Comparison of ENCODE assay signal across 8 cellular contexts in the genomic region with DNA sequence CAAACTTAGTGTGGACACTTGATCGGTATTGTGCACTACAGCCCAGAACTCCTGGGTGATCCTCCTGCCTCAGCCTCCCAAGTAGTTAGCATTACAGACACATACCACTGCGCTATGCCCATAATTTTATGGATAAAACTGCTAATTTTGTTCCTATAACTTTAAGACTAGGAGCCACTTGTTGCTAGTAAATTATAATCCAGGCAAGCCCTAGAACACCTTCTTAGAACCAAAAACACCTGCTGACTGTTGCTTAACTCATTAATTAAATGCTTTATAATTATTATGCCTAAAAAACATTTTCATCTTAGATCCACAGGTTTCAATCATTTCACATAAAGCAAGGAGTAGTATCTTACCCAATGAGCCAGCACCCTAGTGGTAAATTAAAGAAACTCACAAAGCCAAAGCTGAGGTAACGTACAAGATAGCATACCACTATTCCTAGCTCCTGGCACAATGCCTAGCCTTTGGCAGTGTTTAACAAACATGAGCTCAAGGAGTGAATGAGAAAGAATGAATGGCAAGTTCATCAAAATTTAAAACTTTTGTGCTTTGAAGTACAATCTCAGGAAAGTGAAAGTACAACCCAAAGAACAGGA. TPM values are rescaled to one million over a fixed set of nuclear protein-coding genes. Genes with fewer than 3 reads are reported as not detected.
DNase-seq lines count a peak whose midpoint lies in the region; ATAC-seq and TF ChIP-seq lines count a peak whose summit lies in the region.

No MANE protein-coding gene starts in this region.

- intact Hi-C loops in mucosa of descending colon (cut with DNase I, micrococcal nuclease), result no loop called here

- no peaks in the 10 kb centered on the region for H3K4me1 ChIP-seq in GM23338 (ENCODE audit: insufficient read depth)
- H3K4me1 ChIP-seq in mucosa of descending colon (ENCODE audit: low read depth), result peaks cover 6% of the 10 kb centered on the region

- TF ChIP-seq CTCF in GM23338 (conservative IDR thresholded peaks at IDR 0.05; ENCODE audit: low read depth in 2 of 2) (peak in 1 of 2 experiments; percentile 24; a peak in 1 of 4 replicates), NB4 (IDR thresholded peaks at IDR 0.05; ENCODE audit: low read depth, low read length) (no peak), brain (conservative IDR thresholded peaks at IDR 0.05) (peak in 1 of 2 experiments; percentile 24), mucosa of descending colon (IDR thresholded peaks at IDR 0.05) (no peak), GM13977 (IDR thresholded peaks at IDR 0.05; ENCODE audit: extremely low read depth, insufficient read depth, missing control alignments) (no peak)

- DNase-seq in GM23338 (ENCODE audit: low spot score) (peak; percentile 37), NB4 (ENCODE audit: low read depth) (peak; percentile 36), mucosa of descending colon (peak in 1 of 3 donors; percentile 23), GM13977 (ENCODE audit: low spot score) (no peak)
- no peak for DNase-seq in activated naive CD4-positive, alpha-beta T cell treated with Interleukin-2 at 50 U/mL for 16 hours

- H3K4me2 ChIP-seq in GM23338, result no peak overlapping the region

- no peak overlapping the region for H3K4me3 ChIP-seq in GM23338
- no peak overlapping the region for H3K4me3 ChIP-seq in NB4 (ENCODE audit: low read depth, low read length)
- H3K4me3 ChIP-seq in mucosa of descending colon, result no peak overlapping the region

- H3K27ac ChIP-seq in GM23338 (ENCODE audit: low read depth), result no peak overlapping the region

- H3K36me3 Mint-ChIP-seq in GM23338 (ENCODE audit: low read depth) (peaks cover 49% of the 10 kb centered on the region), brain (peaks cover 44% of the 10 kb centered on the region)

- no peaks in the 10 kb centered on the region for H3F3A ChIP-seq in GM23338 (replicated peaks; ENCODE audit: low read depth)

- H3K27ac Mint-ChIP-seq in GM23338, result no peak overlapping the region; the same call in 1 of the 2 replicates
- peak overlapping the region in 2 of 5 experiments; percentile 62 to 65 for H3K27ac Mint-ChIP-seq in brain

- H3K36me3 ChIP-seq in GM23338 (ENCODE audit: insufficient read depth), result peaks cover 8% of the 10 kb centered on the region; the same call in 1 of the 2 replicates
- no peaks in the 10 kb centered on the region for H3K36me3 ChIP-seq in mucosa of descending colon (ENCODE audit: low read depth)

- peak; percentile 67 for ATAC-seq in GM23338
- peak; percentile 41 for ATAC-seq in mucosa of descending colon
- ATAC-seq in HG03469 (IDR thresholded peaks at IDR 0.05; ENCODE audit: unreplicated experiment), result no peak
- ATAC-seq in HG03457 (IDR thresholded peaks at IDR 0.05; ENCODE audit: unreplicated experiment), result no peak

- H3K9me2 ChIP-seq in GM23338 (ENCODE audit: insufficient read depth), result no peaks in the 10 kb centered on the region

- H3K27me3 Mint-ChIP-seq in GM23338 (ENCODE audit: insufficient read depth, low read depth, poor library complexity) (no peaks in the 10 kb centered on the region), brain (no peaks in the 10 kb centered on the region)

- in situ Hi-C loops in GM13977 (cut with MboI; ENCODE audit: low pct_unique_long_range_greater_than_20kb, low sequenced_read_pairs, unreplicated experiment), result loop anchor here (25.0 kb wide), 1 partner anchor 527 kb away; no protein-coding TSS in a partner anchor

- no peaks in the 10 kb centered on the region; the same call in 1 of the 2 replicates for H4K20me1 ChIP-seq in GM23338 (replicated peaks; ENCODE audit: insufficient read depth)

- no peak overlapping the region for H2AFZ ChIP-seq in GM23338

- H3K4me3 Mint-ChIP-seq in GM23338, result no peak overlapping the region
- peak overlapping the region in 3 of 5 experiments; percentile 28 to 84 (median 53) for H3K4me3 Mint-ChIP-seq in brain

- H3K4me1 Mint-ChIP-seq in GM23338 (peaks cover 8% of the 10 kb centered on the region), brain (peaks cover 32% of the 10 kb centered on the region)

- H3K9me3 ChIP-seq in mucosa of descending colon, result no peaks in the 10 kb centered on the region

- no peaks in the 10 kb centered on the region for H3K27me3 ChIP-seq in GM23338 (ENCODE audit: insufficient read depth)

- H3K79me2 ChIP-seq in GM23338 (replicated peaks; ENCODE audit: insufficient read depth), result peaks cover 67% of the 10 kb centered on the region

- H3K9me3 Mint-ChIP-seq in GM23338, result no peaks in the 10 kb centered on the region
- no peaks in the 10 kb centered on the region for H3K9me3 Mint-ChIP-seq in brain

- no peak for TF ChIP-seq POLR2A in NB4 (IDR thresholded peaks at IDR 0.05; ENCODE audit: extremely low read depth, insufficient read length)

TF ChIP-seq in GM23338, 12 proteins besides CTCF, POLR2A, EP300 and RAD21 (continues in another document):
- TF ChIP-seq CREB1 (CRISPR knock-in tag; IDR thresholded peaks at IDR 0.05; ENCODE audit: low read depth) (no peak), ZNF114 (CRISPR knock-in tag; IDR thresholded peaks at IDR 0.05) (no peak), ZNF331 (CRISPR knock-in tag; IDR thresholded peaks at IDR 0.05; ENCODE audit: low read depth) (no peak), EZH2 (IDR thresholded peaks at IDR 0.05; ENCODE audit: low read depth, unreplicated experiment) (no peak), JUNB (IDR thresholded peaks at IDR 0.05; ENCODE audit: unreplicated experiment) (no peak), NANOG (IDR thresholded peaks at IDR 0.05; ENCODE audit: borderline replicate concordance) (no peak), STAT1 (IDR thresholded peaks at IDR 0.05; ENCODE audit: unreplicated experiment) (no peak), EZH2phosphoT487 (IDR thresholded peaks at IDR 0.05; ENCODE audit: unreplicated experiment) (no peak)
- TF ChIP-seq, protein P1, sequence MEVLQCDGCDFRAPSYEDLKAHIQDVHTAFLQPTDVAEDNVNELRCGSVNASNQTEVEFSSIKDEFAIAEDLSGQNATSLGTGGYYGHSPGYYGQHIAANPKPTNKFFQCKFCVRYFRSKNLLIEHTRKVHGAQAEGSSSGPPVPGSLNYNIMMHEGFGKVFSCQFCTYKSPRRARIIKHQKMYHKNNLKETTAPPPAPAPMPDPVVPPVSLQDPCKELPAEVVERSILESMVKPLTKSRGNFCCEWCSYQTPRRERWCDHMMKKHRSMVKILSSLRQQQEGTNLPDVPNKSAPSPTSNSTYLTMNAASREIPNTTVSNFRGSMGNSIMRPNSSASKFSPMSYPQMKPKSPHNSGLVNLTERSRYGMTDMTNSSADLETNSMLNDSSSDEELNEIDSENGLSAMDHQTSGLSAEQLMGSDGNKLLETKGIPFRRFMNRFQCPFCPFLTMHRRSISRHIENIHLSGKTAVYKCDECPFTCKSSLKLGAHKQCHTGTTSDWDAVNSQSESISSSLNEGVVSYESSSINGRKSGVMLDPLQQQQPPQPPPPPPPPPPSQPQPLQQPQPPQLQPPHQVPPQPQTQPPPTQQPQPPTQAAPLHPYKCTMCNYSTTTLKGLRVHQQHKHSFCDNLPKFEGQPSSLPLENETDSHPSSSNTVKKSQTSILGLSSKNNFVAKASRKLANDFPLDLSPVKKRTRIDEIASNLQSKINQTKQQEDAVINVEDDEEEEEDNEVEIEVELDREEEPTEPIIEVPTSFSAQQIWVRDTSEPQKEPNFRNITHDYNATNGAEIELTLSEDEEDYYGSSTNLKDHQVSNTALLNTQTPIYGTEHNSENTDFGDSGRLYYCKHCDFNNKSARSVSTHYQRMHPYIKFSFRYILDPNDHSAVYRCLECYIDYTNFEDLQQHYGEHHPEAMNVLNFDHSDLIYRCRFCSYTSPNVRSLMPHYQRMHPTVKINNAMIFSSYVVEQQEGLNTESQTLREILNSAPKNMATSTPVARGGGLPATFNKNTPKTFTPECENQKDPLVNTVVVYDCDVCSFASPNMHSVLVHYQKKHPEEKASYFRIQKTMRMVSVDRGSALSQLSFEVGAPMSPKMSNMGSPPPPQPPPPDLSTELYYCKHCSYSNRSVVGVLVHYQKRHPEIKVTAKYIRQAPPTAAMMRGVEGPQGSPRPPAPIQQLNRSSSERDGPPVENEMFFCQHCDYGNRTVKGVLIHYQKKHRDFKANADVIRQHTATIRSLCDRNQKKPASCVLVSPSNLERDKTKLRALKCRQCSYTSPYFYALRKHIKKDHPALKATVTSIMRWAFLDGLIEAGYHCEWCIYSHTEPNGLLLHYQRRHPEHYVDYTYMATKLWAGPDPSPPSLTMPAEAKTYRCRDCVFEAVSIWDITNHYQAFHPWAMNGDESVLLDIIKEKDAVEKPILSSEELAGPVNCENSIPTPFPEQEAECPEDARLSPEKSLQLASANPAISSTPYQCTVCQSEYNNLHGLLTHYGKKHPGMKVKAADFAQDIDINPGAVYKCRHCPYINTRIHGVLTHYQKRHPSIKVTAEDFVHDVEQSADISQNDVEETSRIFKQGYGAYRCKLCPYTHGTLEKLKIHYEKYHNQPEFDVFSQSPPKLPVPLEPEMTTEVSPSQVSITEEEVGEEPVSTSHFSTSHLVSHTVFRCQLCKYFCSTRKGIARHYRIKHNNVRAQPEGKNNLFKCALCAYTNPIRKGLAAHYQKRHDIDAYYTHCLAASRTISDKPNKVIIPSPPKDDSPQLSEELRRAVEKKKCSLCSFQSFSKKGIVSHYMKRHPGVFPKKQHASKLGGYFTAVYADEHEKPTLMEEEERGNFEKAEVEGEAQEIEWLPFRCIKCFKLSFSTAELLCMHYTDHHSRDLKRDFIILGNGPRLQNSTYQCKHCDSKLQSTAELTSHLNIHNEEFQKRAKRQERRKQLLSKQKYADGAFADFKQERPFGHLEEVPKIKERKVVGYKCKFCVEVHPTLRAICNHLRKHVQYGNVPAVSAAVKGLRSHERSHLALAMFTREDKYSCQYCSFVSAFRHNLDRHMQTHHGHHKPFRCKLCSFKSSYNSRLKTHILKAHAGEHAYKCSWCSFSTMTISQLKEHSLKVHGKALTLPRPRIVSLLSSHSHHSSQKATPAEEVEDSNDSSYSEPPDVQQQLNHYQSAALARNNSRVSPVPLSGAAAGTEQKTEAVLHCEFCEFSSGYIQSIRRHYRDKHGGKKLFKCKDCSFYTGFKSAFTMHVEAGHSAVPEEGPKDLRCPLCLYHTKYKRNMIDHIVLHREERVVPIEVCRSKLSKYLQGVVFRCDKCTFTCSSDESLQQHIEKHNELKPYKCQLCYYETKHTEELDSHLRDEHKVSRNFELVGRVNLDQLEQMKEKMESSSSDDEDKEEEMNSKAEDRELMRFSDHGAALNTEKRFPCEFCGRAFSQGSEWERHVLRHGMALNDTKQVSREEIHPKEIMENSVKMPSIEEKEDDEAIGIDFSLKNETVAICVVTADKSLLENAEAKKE (CRISPR knock-in tag; IDR thresholded peaks at IDR 0.05), result no peak

RNA-seq across cellular contexts. Expression of a gene that starts 5.4 kb away (rescaled TPM):
- total RNA-seq in GM23338 (2014; rRNA removed; shearing (Covaris generic)), result 128 and 141 TPM in 2 replicates
- polyA plus RNA-seq in GM23338 (2016; fragmentation: Nextera tagmentation; extraction: Ambion mirVana) (53.2 TPM in 2 replicates), brain (ENCODE audit: insufficient read depth, low read depth, low replicate concordance) (33.5 TPM)
- 10 to 100 TPM; 32.7 to 40.3 (median 37.6) TPM for total RNA-seq in mucosa of descending colon

RNA-seq across cellular contexts. Expression of a gene that starts 5.5 kb away (rescaled TPM):
- total RNA-seq in GM23338 (2014; rRNA removed; shearing (Covaris generic)), result 11.3 and 14.5 TPM in 2 replicates
- polyA plus RNA-seq in GM23338 (2016; fragmentation: Nextera tagmentation; extraction: Ambion mirVana), result 4.3 and 8.8 TPM in 2 replicates
- 2.1 TPM for polyA plus RNA-seq in brain (ENCODE audit: insufficient read depth, low read depth, low replicate concordance)
- total RNA-seq in mucosa of descending colon, result 1 to 10 TPM; 4.7 to 6.3 (median 5.2) TPM

Comparison
In these comparisons a context has a peak if more than half of its experiments do, and no peak if none do; other contexts are left out.
1. ATAC-seq: peak in GM23338 (single experiment) and mucosa of descending colon (single experiment); none in HG03469 (single experiment) and HG03457 (single experiment).
2. DNase-seq: peak in GM23338 (single experiment) and NB4 (single experiment); none in activated naive CD4-positive, alpha-beta T cell treated with Interleukin-2 at 50 U/mL for 16 hours (single experiment) and GM13977 (single experiment).